In the genomic region with DNA sequence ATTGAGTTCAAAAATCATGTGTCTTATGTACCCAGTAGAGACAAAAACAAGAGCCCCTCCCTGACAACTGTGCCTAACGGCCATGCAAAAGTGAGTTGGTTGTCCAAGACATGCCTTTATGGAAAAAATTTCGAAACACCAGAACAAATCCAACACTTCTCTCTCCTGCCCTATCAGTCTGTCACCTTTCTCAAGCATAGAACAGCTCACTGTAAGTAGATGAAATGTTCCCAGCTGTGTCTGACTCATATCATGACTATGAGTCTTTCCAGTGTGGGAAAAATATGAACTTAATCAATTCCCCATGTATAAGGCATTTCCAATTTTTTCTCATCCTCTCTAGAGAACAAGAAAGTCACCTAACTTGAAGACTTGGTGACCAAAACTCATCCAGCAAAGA, we compare ENCODE assay signal across 12 cellular contexts.
A peak's percentile ranks its signal among the peaks of the same experiment; 100 is the strongest.
DNase-seq lines count a peak whose midpoint lies in the region; ATAC-seq, FAIRE-seq and TF ChIP-seq lines count a peak whose summit lies in the region.
"Had no signal": no experiment of that assay in that cellular context is flagged by ENCODE, and none has a peak within 500 bp of the region (broad histone marks: within the 10 kb centered on the region; RNA-seq: fewer than 3 reads in every experiment).

No MANE protein-coding gene starts in this region.

- no peaks in the 10 kb centered on the region for H3K36me3 Mint-ChIP-seq in activated T-helper 1 cell treated with anti-CD3 and anti-CD28 coated beads, Interleukin-12 subunit alpha, Interleukin-12 subunit beta, Interleukin-2, Interleukin-4 antibody, amounts not matched to agents 30 ng/mL and 10 ng/mL and 1 ng/mL, durations not matched to agents 14 hours and 24 hours and 36 hours (ENCODE audit: low read depth)
- H3K36me3 Mint-ChIP-seq in GM23338 (ENCODE audit: low read depth) = no peaks in the 10 kb centered on the region

- no peak for TF ChIP-seq CTCF in heart left ventricle (IDR thresholded peaks at IDR 0.05)
- TF ChIP-seq CTCF in HepG2 (CRISPR knock-in tag; IDR thresholded peaks at IDR 0.05) = no peak
- TF ChIP-seq CTCF in GM23338 (conservative IDR thresholded peaks at IDR 0.05; ENCODE audit: low read depth in 2 of 2) = no peak

- peak; percentile 87 to 94 (median 87) for ATAC-seq in heart left ventricle
- no peak for ATAC-seq in HepG2
- ATAC-seq in GM23338 = no peak
- ATAC-seq: activated T-helper 17 cell treated with anti-CD3 and anti-CD28 coated beads, Interleukin-2, amount 50 U/mL, for 72 hours had no signal

- in situ Hi-C loops in HepG2 (cut with HindIII; ENCODE audit: extremely low pct_ligation_motif_present, low pct_unique_long_range_greater_than_20kb) = no loop called here

- no peak for TF ChIP-seq POLR2A in heart left ventricle (IDR thresholded peaks at IDR 0.05)
- no peak for TF ChIP-seq POLR2A in HepG2 (IDR thresholded peaks at IDR 0.05; ENCODE audit: insufficient read depth in 1 of 2, low read depth in 2 of 2, low read length in 2 of 2)

- BruUV-seq in HepG2 (replicated peaks; lab: Mats Ljungman, UMichigan) = no TSS peak

- CTCF ChIA-PET in HepG2 (lab: Yijun Ruan, JAX; ENCODE audit: low intra/inter-chr PET ratio, low total read pairs) = no interaction called here

- H4K20me1 ChIP-seq in HepG2 (ENCODE audit: insufficient read depth, low read length) = no peaks in the 10 kb centered on the region
- H4K20me1 ChIP-seq in GM23338 (replicated peaks; ENCODE audit: insufficient read depth) = no peaks in the 10 kb centered on the region

- H2AFZ ChIP-seq in HepG2 (ENCODE audit: low read length) = no peak overlapping the region
- no peak overlapping the region; the same call in 1 of the 2 replicates for H2AFZ ChIP-seq in GM23338

- no peak overlapping the region for H3K4me2 ChIP-seq in HepG2 (ENCODE audit: low read depth, low read length)
- H3K4me2 ChIP-seq in GM23338 = no peak overlapping the region

- H3K27me3 Mint-ChIP-seq in activated T-helper 1 cell treated with anti-CD3 and anti-CD28 coated beads, Interleukin-12 subunit alpha, Interleukin-12 subunit beta, Interleukin-2, Interleukin-4 antibody, amounts not matched to agents 30 ng/mL and 10 ng/mL and 1 ng/mL, durations not matched to agents 14 hours and 24 hours and 36 hours (ENCODE audit: insufficient read depth) = peaks cover 4% of the 10 kb centered on the region
- H3K27me3 Mint-ChIP-seq in GM23338 (ENCODE audit: insufficient read depth, low read depth, poor library complexity) = no peaks in the 10 kb centered on the region

- no peaks in the 10 kb centered on the region for H3F3A ChIP-seq in GM23338 (replicated peaks; ENCODE audit: low read depth)

- H3K4me1 ChIP-seq in heart left ventricle (peaks cover 0 to 11% (median 0%) of the 10 kb centered on the region in 12 donors), skeletal muscle tissue (ENCODE audit: control insufficient read depth in 3 of 3, insufficient read depth in 3 of 3, low read length in 3 of 3) (no peaks in the 10 kb centered on the region), HepG2 (ENCODE audit: insufficient read depth, low read length) (no peaks in the 10 kb centered on the region), GM23338 (ENCODE audit: insufficient read depth) (no peaks in the 10 kb centered on the region)
- H3K4me1 ChIP-seq: colonic mucosa had no signal

- H3K27me3 ChIP-seq in heart left ventricle (no peaks in the 10 kb centered on the region), skeletal muscle tissue (ENCODE audit: control insufficient read depth in 3 of 3, insufficient read depth in 3 of 3, low read length in 3 of 3) (no peaks in the 10 kb centered on the region), HepG2 (ENCODE audit: control insufficient read depth in 1 of 2, insufficient read depth in 2 of 2, low read length in 2 of 2) (no peaks in the 10 kb centered on the region), GM23338 (ENCODE audit: insufficient read depth) (no peaks in the 10 kb centered on the region)
- H3K27me3 ChIP-seq: colonic mucosa had no signal

- peak overlapping the region in 8 of 12 donors; percentile 2 to 52 (median 18) for H3K27ac ChIP-seq in heart left ventricle
- peak overlapping the region; percentile 27 for H3K27ac ChIP-seq in skeletal muscle tissue (ENCODE audit: low read depth, low read length)
- no peak overlapping the region for H3K27ac ChIP-seq in HepG2 (ENCODE audit: extremely low read length, insufficient read depth, low read length)
- H3K27ac ChIP-seq in GM23338 (ENCODE audit: low read depth) = no peak overlapping the region
- H3K27ac ChIP-seq: colonic mucosa had no signal

- H3K4me1 Mint-ChIP-seq in activated T-helper 1 cell treated with anti-CD3 and anti-CD28 coated beads, Interleukin-12 subunit alpha, Interleukin-12 subunit beta, Interleukin-2, Interleukin-4 antibody, amounts not matched to agents 30 ng/mL and 10 ng/mL and 1 ng/mL, durations not matched to agents 14 hours and 24 hours and 36 hours (ENCODE audit: low read depth) = no peaks in the 10 kb centered on the region
- no peaks in the 10 kb centered on the region; the same call in 2 of the 3 replicates for H3K4me1 Mint-ChIP-seq in GM23338
- H3K4me1 Mint-ChIP-seq: activated T-helper 17 cell treated with anti-CD3 and anti-CD28 coated beads, Interleukin-2, amount 50 U/mL, for 72 hours had no signal

- H3K36me3 ChIP-seq in heart left ventricle = no peaks in the 10 kb centered on the region
- no peaks in the 10 kb centered on the region for H3K36me3 ChIP-seq in skeletal muscle tissue (ENCODE audit: control insufficient read depth in 3 of 3, insufficient read depth in 3 of 3, low read length in 3 of 3)
- H3K36me3 ChIP-seq in HepG2 (replicated peaks in 1 of 2; ENCODE audit: control insufficient read depth in 1 of 2, insufficient read depth in 2 of 2, low read length in 2 of 2) = no peaks in the 10 kb centered on the region
- no peaks in the 10 kb centered on the region for H3K36me3 ChIP-seq in GM23338 (ENCODE audit: insufficient read depth)
- H3K36me3 ChIP-seq: colonic mucosa had no signal

- no peak overlapping the region for H3K4me3 Mint-ChIP-seq in activated T-helper 1 cell treated with anti-CD3 and anti-CD28 coated beads, Interleukin-12 subunit alpha, Interleukin-12 subunit beta, Interleukin-2, Interleukin-4 antibody, amounts not matched to agents 30 ng/mL and 10 ng/mL and 1 ng/mL, durations not matched to agents 14 hours and 24 hours and 36 hours
- no peak overlapping the region for H3K4me3 Mint-ChIP-seq in GM23338
- H3K4me3 Mint-ChIP-seq: activated T-helper 17 cell treated with anti-CD3 and anti-CD28 coated beads, Interleukin-2, amount 50 U/mL, for 72 hours had no signal

- H3K9me3 Mint-ChIP-seq in activated T-helper 1 cell treated with anti-CD3 and anti-CD28 coated beads, Interleukin-12 subunit alpha, Interleukin-12 subunit beta, Interleukin-2, Interleukin-4 antibody, amounts not matched to agents 30 ng/mL and 10 ng/mL and 1 ng/mL, durations not matched to agents 14 hours and 24 hours and 36 hours = no peaks in the 10 kb centered on the region
- H3K9me3 Mint-ChIP-seq in GM23338 = no peaks in the 10 kb centered on the region
- H3K9me3 Mint-ChIP-seq: activated T-helper 17 cell treated with anti-CD3 and anti-CD28 coated beads, Interleukin-2, amount 50 U/mL, for 72 hours had no signal

- POLR2A ChIA-PET in HepG2 (lab: Yijun Ruan, JAX) = no interaction called here

- no peak overlapping the region for H3K4me3 ChIP-seq in heart left ventricle
- no peak overlapping the region for H3K4me3 ChIP-seq in skeletal muscle tissue (ENCODE audit: low read length in 3 of 3)
- no peak overlapping the region for H3K4me3 ChIP-seq in HepG2 (replicated peaks in 1 of 3; ENCODE audit: insufficient read depth in 1 of 3, low read depth in 2 of 3, low read length in 3 of 3)
- no peak overlapping the region for H3K4me3 ChIP-seq in GM23338
- H3K4me3 ChIP-seq: colonic mucosa had no signal

- no peak for FAIRE-seq in HepG2 (lab: Jason Lieb, UNC)

- DNase-seq in H4 (ENCODE audit: low spot score) (peak; percentile 23), astrocyte of the hippocampus (ENCODE audit: low read depth, low spot score) (peak; percentile 82), heart left ventricle (no peak), HT-29 (ENCODE audit: low spot score) (no peak), HepG2 (ENCODE audit: low spot score) (no peak), GM23338 (ENCODE audit: low spot score) (no peak)
- DNase-seq in activated T-helper 1 cell treated with anti-CD3 and anti-CD28 coated beads, Interleukin-12 subunit alpha, Interleukin-12 subunit beta, Interleukin-2, Interleukin-4 antibody, amounts not matched to agents 30 ng/mL and 10 ng/mL and 1 ng/mL, durations not matched to agents 14 hours and 24 hours and 36 hours (ENCODE audit: low spot score) = no peak
- DNase-seq: colonic mucosa, hippocampal formation, NCI-H510A treated with DMSO at 0.1 percent for 48 hours had no signal

- TF ChIP-seq EP300 in HepG2 (IDR thresholded peaks at IDR 0.05; ENCODE audit: low read depth in 2 of 2, low read length in 2 of 2) = no peak
- TF ChIP-seq EP300 in HepG2 (CRISPR knock-in tag; IDR thresholded peaks at IDR 0.05; ENCODE audit: borderline replicate concordance) = no peak

- H3K9ac ChIP-seq in skeletal muscle tissue (ENCODE audit: low read depth in 1 of 3, low read length in 3 of 3) (no peak overlapping the region), HepG2 (ENCODE audit: insufficient read depth, low read depth, low read length) (no peak overlapping the region)

- 49 to 67% (median 63%) methylated on average over 2 of the region's 2 CpGs for WGBS in heart left ventricle, 4 donors
- 8% methylated on average over 2 of the region's 2 CpGs for WGBS in HepG2 (ENCODE audit: low lambda C conversion rate)

- 0 out of 2 replicates have a peak, but pooled peaks cover 8% of the 10 kb centered on the region for H3K9me2 ChIP-seq in GM23338 (ENCODE audit: insufficient read depth)

- H3K27ac Mint-ChIP-seq in activated T-helper 1 cell treated with anti-CD3 and anti-CD28 coated beads, Interleukin-12 subunit alpha, Interleukin-12 subunit beta, Interleukin-2, Interleukin-4 antibody, amounts not matched to agents 30 ng/mL and 10 ng/mL and 1 ng/mL, durations not matched to agents 14 hours and 24 hours and 36 hours = no peak overlapping the region
- H3K27ac Mint-ChIP-seq in GM23338 = no peak overlapping the region
- H3K27ac Mint-ChIP-seq: activated T-helper 17 cell treated with anti-CD3 and anti-CD28 coated beads, Interleukin-2, amount 50 U/mL, for 72 hours had no signal

- intact Hi-C loops in heart left ventricle (cut with DNase I) (no loop called here), HepG2 (cut with micrococcal nuclease; ENCODE audit: unreplicated experiment) (no loop called here)
- intact Hi-C loops in activated T-helper 1 cell treated with anti-CD3 and anti-CD28 coated beads, Interleukin-12 subunit alpha, Interleukin-12 subunit beta, Interleukin-2, Interleukin-4 antibody, amounts not matched to agents 30 ng/mL and 10 ng/mL and 1 ng/mL, durations not matched to agents 14 hours and 24 hours and 36 hours (cut with micrococcal nuclease) = loop anchor here (5.0 kb wide), 1 partner anchor 956 kb away; no protein-coding TSS in a partner anchor

- H3K9me3 ChIP-seq in heart left ventricle (no peaks in the 10 kb centered on the region), skeletal muscle tissue (ENCODE audit: control insufficient read depth in 3 of 3, low read length in 3 of 3) (no peaks in the 10 kb centered on the region), HepG2 (ENCODE audit: low read length) (no peaks in the 10 kb centered on the region)
- H3K9me3 ChIP-seq: colonic mucosa had no signal

- no peaks in the 10 kb centered on the region for H3K79me2 ChIP-seq in HepG2 (ENCODE audit: insufficient read depth, low read length)
- no peaks in the 10 kb centered on the region for H3K79me2 ChIP-seq in GM23338 (replicated peaks; ENCODE audit: insufficient read depth)

- TF ChIP-seq RAD21 in HepG2 (CRISPR knock-in tag; IDR thresholded peaks at IDR 0.05) = no peak

Comparison
In these comparisons a context has a peak if more than half of its experiments do, and no peak if none do; other contexts are left out.
1. DNase-seq: peak in H4 (single experiment) and astrocyte of the hippocampus (single experiment); none in heart left ventricle (0 of 5), activated T-helper 1 cell treated with anti-CD3 and anti-CD28 coated beads, Interleukin-12 subunit alpha, Interleukin-12 subunit beta, Interleukin-2, Interleukin-4 antibody, amounts not matched to agents 30 ng/mL and 10 ng/mL and 1 ng/mL, durations not matched to agents 14 hours and 24 hours and 36 hours (single experiment), HT-29 (single experiment), HepG2 (single experiment) and GM23338 (single experiment).
2. ATAC-seq: peak in heart left ventricle (4 of 4); none in HepG2 (single experiment) and GM23338 (single experiment).
3. H3K27ac ChIP-seq: peak in heart left ventricle (8 of 12) and skeletal muscle tissue (single experiment); none in HepG2 (single experiment) and GM23338 (single experiment).